Comparison of ENCODE assay signal across 26 cellular contexts in the genomic region with DNA sequence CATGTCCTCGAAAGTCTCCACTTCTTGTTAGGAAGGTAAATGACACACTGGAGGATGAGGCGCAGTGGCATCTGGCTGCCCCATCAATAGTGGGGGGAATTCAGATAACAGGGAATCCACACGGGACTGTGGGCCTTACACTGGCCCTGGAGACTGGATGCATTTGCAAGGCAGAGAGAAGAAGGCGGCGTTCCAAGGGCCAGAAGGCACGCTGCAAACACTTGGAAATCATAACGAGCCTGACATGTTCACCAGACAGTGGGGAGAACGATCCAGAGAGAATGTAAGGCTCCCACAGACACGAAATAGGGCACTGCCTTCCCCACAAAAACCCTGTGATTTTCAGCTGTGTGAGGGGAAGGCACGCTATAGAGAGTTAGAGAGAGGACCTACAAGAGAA.
"Had no signal": no experiment of that assay in that cellular context is flagged by ENCODE, and none has a peak within 500 bp of the region (broad histone marks: within the 10 kb centered on the region; RNA-seq: fewer than 3 reads in every experiment).

No MANE protein-coding gene starts in this region.

- ATAC-seq: activated CD8-positive, alpha-beta T cell treated with anti-CD3 and anti-CD28 coated beads for 36 hours; activated T-cell treated with anti-CD3 and anti-CD28 coated beads, Interleukin-2, amount 50 U/mL, for 4 hours; activated T-helper 17 cell treated with anti-CD3 and anti-CD28 coated beads, Interleukin-2, amount 50 U/mL, for 72 hours; heart left ventricle; T-helper 17 cell had no signal

- H3K4me3 Mint-ChIP-seq: activated CD4-positive, alpha-beta T cell treated with anti-CD3 and anti-CD28 coated beads, Interleukin-2, amount 10 ng/mL, durations not matched to agents 7 days and 5 days; activated CD8-positive, alpha-beta T cell treated with anti-CD3 and anti-CD28 coated beads for 36 hours; activated naive CD8-positive, alpha-beta T cell; activated T-cell treated with anti-CD3 and anti-CD28 coated beads, Interleukin-2, amount 50 U/mL, for 4 hours; activated T-helper 17 cell treated with anti-CD3 and anti-CD28 coated beads, Interleukin-2, amount 50 U/mL, for 72 hours; T-helper 17 cell; T-helper 2 cell treated with Interferon-gamma antibody and Interleukin-4, amounts not matched to agents 5 μg/mL and 100 μg/mL, for 36 hours had no signal

- H3K27ac ChIP-seq: epithelial cell of prostate, esophagus squamous epithelium, heart left ventricle had no signal

- H3K36me3 Mint-ChIP-seq: activated naive CD8-positive, alpha-beta T cell had no signal

- DNase-seq: activated CD4-positive, alpha-beta T cell treated with anti-CD3 and anti-CD28 coated beads for 4 hours; activated CD4-positive, alpha-beta T cell treated with anti-CD3 and anti-CD28 coated beads, Interleukin-2, amount 10 ng/mL, durations not matched to agents 7 days and 5 days; activated CD4-positive, alpha-beta T cell treated with anti-CD3 and anti-CD28 coated beads, Interleukin-2, amount 50 U/mL, for 4 hours; activated CD4-positive, CD25-positive, alpha-beta regulatory T cell; activated CD4-positive, CD25-positive, alpha-beta regulatory T cell treated with anti-CD3 and anti-CD28 coated beads, Interleukin-2, amount 50 U/mL, for 72 hours; activated CD8-positive, alpha-beta memory T cell treated with anti-CD3 and anti-CD28 coated beads for 24 hours; activated CD8-positive, alpha-beta T cell treated with anti-CD3 and anti-CD28 coated beads for 36 hours; activated effector memory CD4-positive, alpha-beta T cell treated with Interleukin-2 at 50 U/mL for 16 hours; activated gamma-delta T cell treated with Interleukin-2 at 50 U/mL for 16 hours; activated naive CD4-positive, alpha-beta T cell treated with anti-CD3 and anti-CD28 coated beads, Interleukin-2, amount 50 U/mL, for 16 hours; activated naive CD4-positive, alpha-beta T cell treated with Interleukin-2 at 50 U/mL for 16 hours; activated T-cell treated with anti-CD3 and anti-CD28 coated beads, Interleukin-2, amount 50 U/mL, for 4 hours; amniotic stem cell; cortex of kidney; dermis blood vessel endothelial cell; effector CD8-positive, alpha-beta T cell; esophagus squamous epithelium; foreskin melanocyte; heart left ventricle; T-helper 1 cell; T-helper 17 cell; T1000 had no signal

- H3K9me3 Mint-ChIP-seq: activated CD4-positive, alpha-beta T cell treated with anti-CD3 and anti-CD28 coated beads, Interleukin-2, amount 10 ng/mL, durations not matched to agents 7 days and 5 days; activated CD8-positive, alpha-beta T cell treated with anti-CD3 and anti-CD28 coated beads for 36 hours; activated T-cell treated with anti-CD3 and anti-CD28 coated beads, Interleukin-2, amount 50 U/mL, for 4 hours; activated T-helper 17 cell treated with anti-CD3 and anti-CD28 coated beads, Interleukin-2, amount 50 U/mL, for 72 hours; T-helper 2 cell treated with Interferon-gamma antibody and Interleukin-4, amounts not matched to agents 5 μg/mL and 100 μg/mL, for 36 hours had no signal

- H3K27ac Mint-ChIP-seq: activated CD4-positive, alpha-beta T cell treated with anti-CD3 and anti-CD28 coated beads, Interleukin-2, amount 10 ng/mL, durations not matched to agents 7 days and 5 days; activated CD8-positive, alpha-beta T cell treated with anti-CD3 and anti-CD28 coated beads for 36 hours; activated naive CD8-positive, alpha-beta T cell; activated T-helper 17 cell treated with anti-CD3 and anti-CD28 coated beads, Interleukin-2, amount 50 U/mL, for 72 hours; T-helper 17 cell; T-helper 2 cell treated with Interferon-gamma antibody and Interleukin-4, amounts not matched to agents 5 μg/mL and 100 μg/mL, for 36 hours had no signal

- H3K4me3 ChIP-seq: esophagus squamous epithelium, heart left ventricle had no signal

- H3K4me1 Mint-ChIP-seq: activated CD4-positive, alpha-beta T cell treated with anti-CD3 and anti-CD28 coated beads, Interleukin-2, amount 10 ng/mL, durations not matched to agents 7 days and 5 days; activated T-helper 17 cell treated with anti-CD3 and anti-CD28 coated beads, Interleukin-2, amount 50 U/mL, for 72 hours; T-helper 17 cell had no signal

- H3K36me3 ChIP-seq: esophagus squamous epithelium, heart left ventricle had no signal

- H3K27me3 ChIP-seq: heart left ventricle had no signal

- H3K9me3 ChIP-seq: esophagus squamous epithelium, heart left ventricle had no signal

- H3K27me3 Mint-ChIP-seq: activated CD4-positive, alpha-beta T cell treated with anti-CD3 and anti-CD28 coated beads, Interleukin-2, amount 10 ng/mL, durations not matched to agents 7 days and 5 days; activated naive CD8-positive, alpha-beta T cell had no signal
